Comparison of ENCODE assay signal across 21 cellular contexts in the genomic region with DNA sequence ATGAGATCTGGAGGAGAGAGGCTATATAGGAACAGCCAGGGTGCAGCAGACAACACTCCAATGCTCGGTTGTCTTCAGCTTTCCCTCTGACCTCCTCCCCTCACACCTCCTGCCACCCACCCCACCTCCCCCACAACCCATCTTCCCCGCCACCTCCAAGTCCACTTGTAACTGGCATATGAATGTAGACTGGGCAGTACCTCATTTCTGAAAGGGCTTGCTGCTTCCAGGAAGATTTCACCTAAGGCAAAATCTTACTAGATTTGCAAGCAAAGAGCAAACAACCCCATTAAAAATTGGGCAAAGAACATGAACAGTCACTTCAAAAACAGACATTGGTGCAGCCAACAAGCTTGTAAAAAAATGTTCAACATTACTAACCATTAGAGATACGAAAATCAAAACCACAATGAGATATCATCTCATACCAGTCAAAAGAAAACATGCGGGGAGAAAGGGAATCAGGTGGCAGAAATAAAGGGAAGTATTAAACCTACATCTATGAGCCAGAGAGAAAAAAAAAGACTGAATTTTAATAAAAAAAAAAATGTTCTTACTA.
"Had no signal": no experiment of that assay in that cellular context is flagged by ENCODE, and none has a peak within 500 bp of the region (broad histone marks: within the 10 kb centered on the region; RNA-seq: fewer than 3 reads in every experiment).

No MANE protein-coding gene starts in this region.

- H2AFZ ChIP-seq: hepatocyte had no signal

- H3K9me3 Mint-ChIP-seq: activated B cell treated with CpG ODN at 0.5 μM for 24 hours; activated CD4-positive, alpha-beta memory T cell treated with anti-CD3 and anti-CD28 coated beads for 36 hours; activated naive CD8-positive, alpha-beta T cell treated with anti-CD3 and anti-CD28 coated beads, Interleukin-2, amount 10 ng/mL, durations not matched to agents 7 days and 5 days; activated T-helper 1 cell treated with anti-CD3 and anti-CD28 coated beads, Interleukin-12 subunit alpha, Interleukin-12 subunit beta, Interleukin-2, Interleukin-4 antibody, amounts not matched to agents 30 ng/mL and 10 ng/mL and 1 ng/mL, durations not matched to agents 14 hours and 24 hours and 36 hours; naive thymus-derived CD8-positive, alpha-beta T cell; type B pancreatic cell had no signal

- H3K4me3 ChIP-seq: body of pancreas, dorsolateral prefrontal cortex, hepatocyte, pancreas, sigmoid colon, spleen, testis had no signal

- H3K4me2 ChIP-seq: hepatocyte had no signal

- H3K36me3 Mint-ChIP-seq: activated CD4-positive, alpha-beta memory T cell treated with anti-CD3 and anti-CD28 coated beads for 36 hours; activated naive CD8-positive, alpha-beta T cell treated with anti-CD3 and anti-CD28 coated beads, Interleukin-2, amount 10 ng/mL, durations not matched to agents 7 days and 5 days; naive thymus-derived CD8-positive, alpha-beta T cell; stimulated activated memory B cell treated with anti-CD40 and anti-IgM and Interleukin-4, amounts not matched to agents 10 μg/mL and 1 μg/mL and 100 μg/mL, for 72 hours; type B pancreatic cell had no signal

- ATAC-seq: body of pancreas; left cardiac atrium; naive thymus-derived CD8-positive, alpha-beta T cell; pancreas; stimulated activated memory B cell treated with anti-CD40 and anti-IgM and Interleukin-4, amounts not matched to agents 10 μg/mL and 1 μg/mL and 100 μg/mL, for 72 hours had no signal

- H3K27ac ChIP-seq: body of pancreas, dorsolateral prefrontal cortex, hepatocyte, pancreas, sigmoid colon, spleen, testis had no signal

- H3K27ac Mint-ChIP-seq: activated B cell treated with CpG ODN at 0.5 μM for 24 hours; activated CD4-positive, alpha-beta memory T cell treated with anti-CD3 and anti-CD28 coated beads for 36 hours; activated naive CD8-positive, alpha-beta T cell treated with anti-CD3 and anti-CD28 coated beads, Interleukin-2, amount 10 ng/mL, durations not matched to agents 7 days and 5 days; activated T-helper 1 cell treated with anti-CD3 and anti-CD28 coated beads, Interleukin-12 subunit alpha, Interleukin-12 subunit beta, Interleukin-2, Interleukin-4 antibody, amounts not matched to agents 30 ng/mL and 10 ng/mL and 1 ng/mL, durations not matched to agents 14 hours and 24 hours and 36 hours; naive thymus-derived CD8-positive, alpha-beta T cell; stimulated activated memory B cell treated with anti-CD40 and anti-IgM and Interleukin-4, amounts not matched to agents 10 μg/mL and 1 μg/mL and 100 μg/mL, for 72 hours; type B pancreatic cell had no signal

- H3K4me1 Mint-ChIP-seq: activated B cell treated with CpG ODN at 0.5 μM for 24 hours; activated naive CD8-positive, alpha-beta T cell treated with anti-CD3 and anti-CD28 coated beads, Interleukin-2, amount 10 ng/mL, durations not matched to agents 7 days and 5 days; naive thymus-derived CD8-positive, alpha-beta T cell; stimulated activated memory B cell treated with anti-CD40 and anti-IgM and Interleukin-4, amounts not matched to agents 10 μg/mL and 1 μg/mL and 100 μg/mL, for 72 hours had no signal

- H3K4me1 ChIP-seq: body of pancreas, pancreas, sigmoid colon, spleen, testis had no signal

- H3K27me3 Mint-ChIP-seq: type B pancreatic cell had no signal

- DNase-seq: activated B cell treated with CpG ODN at 0.5 μM for 24 hours; activated CD4-positive, alpha-beta memory T cell treated with anti-CD3 and anti-CD28 coated beads for 36 hours; activated CD4-positive, alpha-beta T cell treated with anti-CD3 and anti-CD28 coated beads for 4 hours; activated gamma-delta T cell treated with Interleukin-2 at 50 U/mL for 16 hours; activated naive CD8-positive, alpha-beta T cell treated with anti-CD3 and anti-CD28 coated beads, Interleukin-2, amount 10 ng/mL, durations not matched to agents 7 days and 5 days; activated T-cell treated with anti-CD3 and anti-CD28 coated beads for 4 hours; body of pancreas; central memory CD4-positive, alpha-beta T cell; dorsolateral prefrontal cortex; foreskin fibroblast; left cardiac atrium; naive thymus-derived CD8-positive, alpha-beta T cell; pancreas; sigmoid colon; spleen; stimulated activated CD4-positive, alpha-beta T cell treated with anti-CD3 and anti-CD28 coated beads, Interleukin-4, amount 100 ng/mL, for 4 hours; testis had no signal

- H3K27me3 ChIP-seq: body of pancreas, hepatocyte, pancreas, sigmoid colon, testis had no signal

- H3K9me3 ChIP-seq: body of pancreas, pancreas, sigmoid colon, spleen, testis had no signal

- H3K79me2 ChIP-seq: hepatocyte had no signal

- H3K4me3 Mint-ChIP-seq: activated B cell treated with CpG ODN at 0.5 μM for 24 hours; activated CD4-positive, alpha-beta memory T cell treated with anti-CD3 and anti-CD28 coated beads for 36 hours; activated naive CD8-positive, alpha-beta T cell treated with anti-CD3 and anti-CD28 coated beads, Interleukin-2, amount 10 ng/mL, durations not matched to agents 7 days and 5 days; activated T-helper 1 cell treated with anti-CD3 and anti-CD28 coated beads, Interleukin-12 subunit alpha, Interleukin-12 subunit beta, Interleukin-2, Interleukin-4 antibody, amounts not matched to agents 30 ng/mL and 10 ng/mL and 1 ng/mL, durations not matched to agents 14 hours and 24 hours and 36 hours; naive thymus-derived CD8-positive, alpha-beta T cell; stimulated activated memory B cell treated with anti-CD40 and anti-IgM and Interleukin-4, amounts not matched to agents 10 μg/mL and 1 μg/mL and 100 μg/mL, for 72 hours; type B pancreatic cell had no signal

- H3K36me3 ChIP-seq: pancreas, sigmoid colon, spleen had no signal
